In genomic region chr17:18984273-18985114, GRCh38 we compare ENCODE assay signal across 21 cellular contexts. TPM values are rescaled to one million over a fixed set of nuclear protein-coding genes. Genes with fewer than 3 reads are reported as not detected.
DNase-seq lines count a peak whose midpoint lies in the region; ATAC-seq, FAIRE-seq and TF ChIP-seq lines count a peak whose summit lies in the region.
"Had no signal": no experiment of that assay in that cellular context is flagged by ENCODE, and none has a peak within 500 bp of the region (broad histone marks: within the 10 kb centered on the region; RNA-seq: fewer than 3 reads in every experiment).

No MANE protein-coding gene starts in this region.

- ATAC-seq in Right ventricle myocardium inferior (no peak), pancreas (no peak), HG02973 (IDR thresholded peaks at IDR 0.05; ENCODE audit: unreplicated experiment) (no peak)
- ATAC-seq: GM12878 had no signal

- H3K9ac ChIP-seq in NT2/D1 (ENCODE audit: insufficient read length, low read depth), result peak overlapping the region; percentile 10
- H3K9ac ChIP-seq: BLaER1 had no signal

- peaks cover 13% of the 10 kb centered on the region for H3K4me1 ChIP-seq in left ventricle myocardium inferior
- H3K4me1 ChIP-seq in NT2/D1 (ENCODE audit: insufficient read depth, insufficient read length), result peaks cover 21% of the 10 kb centered on the region
- H3K4me1 ChIP-seq in esophagus (ENCODE audit: control insufficient read depth in 2 of 2, insufficient read depth in 2 of 2, low read length in 1 of 2), result peaks cover 15 to 63% of the 10 kb centered on the region in 2 donors
- peaks cover 0 to 8% (median 0%) of the 10 kb centered on the region in 3 donors for H3K4me1 ChIP-seq in pancreas

- no peak for FAIRE-seq in pancreas (lab: Jason Lieb, UNC)
- FAIRE-seq: GM12878, GM18507 had no signal

- intact Hi-C loops in Right ventricle myocardium inferior (cut with DNase I), result no loop called here
- intact Hi-C loops in left ventricle myocardium inferior (cut with micrococcal nuclease), result no loop called here
- intact Hi-C loops in pancreas (cut with DNase I), result no loop called here

- H3K36me3 ChIP-seq in left ventricle myocardium inferior (no peaks in the 10 kb centered on the region), NT2/D1 (ENCODE audit: insufficient read depth, insufficient read length, low read length) (peaks cover 63% of the 10 kb centered on the region), esophagus (ENCODE audit: control insufficient read depth in 2 of 2, insufficient read depth in 2 of 2, low read length in 1 of 2) (peaks cover 0 to 39% of the 10 kb centered on the region in 2 donors), pancreas (no peaks in the 10 kb centered on the region)
- H3K36me3 ChIP-seq: BLaER1 had no signal

- TF ChIP-seq CTCF in left ventricle myocardium inferior (IDR thresholded peaks at IDR 0.05; ENCODE audit: borderline replicate concordance) (no peak), pancreas (IDR thresholded peaks at IDR 0.05) (no peak)

- no peak overlapping the region for H3K27ac ChIP-seq in left ventricle myocardium inferior (replicated peaks)
- H3K27ac ChIP-seq in esophagus (ENCODE audit: low read depth in 2 of 2, low read length in 1 of 2), result peak overlapping the region; percentile 61 to 88
- peak overlapping the region; percentile 46 to 80 (median 59) for H3K27ac ChIP-seq in pancreas
- H3K27ac ChIP-seq: BLaER1, HL-60 had no signal

- 80% methylated on average over 21 of the region's 21 CpGs for WGBS in esophagus, 2 donors
- WGBS in pancreas, 2 donors, result 86 to 87% methylated on average over 21 of the region's 21 CpGs

- H3K9me3 ChIP-seq in left ventricle myocardium inferior (replicated peaks) (no peaks in the 10 kb centered on the region), NT2/D1 (ENCODE audit: insufficient read depth, low read length) (no peaks in the 10 kb centered on the region), esophagus (ENCODE audit: control insufficient read depth in 2 of 2, insufficient read depth in 1 of 2, low read depth in 1 of 2, low read length in 1 of 2) (no peaks in the 10 kb centered on the region), pancreas (no peaks in the 10 kb centered on the region)
- H3K9me3 ChIP-seq: BLaER1 had no signal

- DNase-seq in Right ventricle myocardium inferior (ENCODE audit: missing footprints) (peak; percentile 53), left ventricle myocardium inferior (no peak), NT2/D1 (ENCODE audit: low read depth, low spot score) (no peak), pancreas (peak in 1 of 6 donors; percentile 37), NCI-H1694 treated with DMSO at 0.1 percent for 48 hours (lab: John Stamatoyannopoulos, UW) (no peak), amygdala (lab: John Stamatoyannopoulos, UW) (no peak)
- DNase-seq: 8988T; AML-193; Calu3; CD4-positive, alpha-beta T cell; DMS 273 treated with DMSO at 0.1 percent for 48 hours; HCEC 1CT; HFFc6 had no signal

- H3K4me3 ChIP-seq in left ventricle myocardium inferior, result no peak overlapping the region
- H3K4me3 ChIP-seq in NT2/D1 (ENCODE audit: insufficient read length, low read depth), result no peak overlapping the region
- no peak overlapping the region for H3K4me3 ChIP-seq in esophagus (ENCODE audit: low read depth in 1 of 2, low read length in 2 of 2)
- no peak overlapping the region for H3K4me3 ChIP-seq in pancreas
- H3K4me3 ChIP-seq: BLaER1, GM12878 had no signal

- no peaks in the 10 kb centered on the region for H3K27me3 ChIP-seq in left ventricle myocardium inferior (ENCODE audit: low read depth)
- no peaks in the 10 kb centered on the region for H3K27me3 ChIP-seq in NT2/D1 (ENCODE audit: insufficient read depth, insufficient read length)
- H3K27me3 ChIP-seq in esophagus (ENCODE audit: control insufficient read depth in 1 of 2, insufficient read depth in 2 of 2, low read length in 2 of 2), result no peaks in the 10 kb centered on the region
- H3K27me3 ChIP-seq in pancreas, result no peaks in the 10 kb centered on the region

RNA-seq across cellular contexts. Expression of gene FAM83G, which starts 20.1 kb away (rescaled TPM):
- total RNA-seq in Right ventricle myocardium inferior, result 2.7 TPM
- 2.2 TPM for total RNA-seq in left ventricle myocardium inferior
- 10 to 100 TPM; 33.2 to 37.1 TPM for polyA plus RNA-seq in esophagus
- 10 to 100 TPM in 2 of 6 donors, 1 to 10 TPM in 4; 5.6 to 10.8 (median 7.5) TPM for total RNA-seq in pancreas
- 10 to 100 TPM; 10.4 to 12.9 TPM for polyA plus RNA-seq in pancreas

RNA-seq across cellular contexts. Expression of gene SLC5A10, which starts 32.5 kb away (rescaled TPM):
- total RNA-seq in Right ventricle myocardium inferior, result not detected
- not detected for total RNA-seq in left ventricle myocardium inferior
- under 1 TPM; 0.36 to 0.49 TPM for polyA plus RNA-seq in esophagus
- not detected for total RNA-seq in pancreas
- polyA plus RNA-seq in pancreas, result under 1 TPM in 1 of 2 donors, not detected in 1; 0.02 TPM
- total RNA-seq: Calu3; CD4-positive, alpha-beta T cell; G401; H4; HFFc6 had no signal
